In the genomic region with DNA sequence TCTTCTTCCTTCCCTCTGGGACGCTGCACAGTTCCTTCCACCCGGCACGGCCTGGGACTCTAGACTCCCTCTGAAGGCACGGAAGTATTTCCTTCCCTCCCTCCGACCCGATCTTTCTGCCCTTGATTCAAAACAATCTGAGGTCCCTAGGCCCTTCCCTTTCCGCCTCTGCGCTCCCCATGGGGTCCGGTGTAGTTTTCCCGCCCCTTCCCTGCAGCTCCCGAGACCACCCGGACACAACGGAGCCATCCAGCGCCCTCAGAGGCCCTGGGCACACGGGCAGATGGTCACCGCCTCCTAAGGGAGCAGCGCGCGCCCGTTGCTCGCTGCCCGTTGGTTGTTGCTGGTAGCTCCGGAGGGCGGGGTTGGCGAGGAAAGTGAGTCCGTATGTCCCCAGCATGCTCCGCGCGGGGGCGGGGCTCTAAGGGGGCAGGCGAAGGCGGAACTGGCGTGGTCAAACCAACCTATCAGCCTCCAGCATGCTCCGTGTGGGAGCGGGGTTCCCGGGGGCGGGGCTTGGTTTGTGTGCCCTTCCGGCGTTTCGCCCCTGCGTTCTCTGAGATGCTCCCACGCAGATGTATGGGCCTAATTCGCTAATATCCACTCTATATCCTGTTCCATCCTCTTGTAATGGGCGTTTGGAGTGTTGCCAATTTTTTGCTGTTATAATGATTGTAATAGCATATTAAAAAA, we compare ENCODE assay signal across 8 cellular contexts. TPM values are rescaled to one million over a fixed set of nuclear protein-coding genes. Genes with fewer than 3 reads are reported as not detected.
DNase-seq lines count a peak whose midpoint lies in the region; ATAC-seq and TF ChIP-seq lines count a peak whose summit lies in the region.

No MANE protein-coding gene starts in this region.

- no peaks in the 10 kb centered on the region for H3K9me3 ChIP-seq in MM.1S (replicated peaks; ENCODE audit: insufficient read depth, low read length)
- no peaks in the 10 kb centered on the region for H3K9me3 ChIP-seq in neural cell (ENCODE audit: low read length)

- H3K27me3 ChIP-seq in MM.1S (replicated peaks; ENCODE audit: insufficient read depth, low read length) (no peaks in the 10 kb centered on the region), neural cell (ENCODE audit: insufficient read depth, low read depth, low read length) (no peaks in the 10 kb centered on the region)

- in situ Hi-C loops in G401 (cut with HindIII; ENCODE audit: low sequenced_read_pairs) = no loop called here

- H3K27ac Mint-ChIP-seq in stimulated activated naive CD8-positive, alpha-beta T cell treated with anti-CD3 and anti-CD28 coated beads, Interleukin-15, amount 100 ng/mL, for 72 hours = peak overlapping the region; percentile 100

- peaks cover 32% of the 10 kb centered on the region for H3K4me1 Mint-ChIP-seq in stimulated activated naive CD8-positive, alpha-beta T cell treated with anti-CD3 and anti-CD28 coated beads, Interleukin-15, amount 100 ng/mL, for 72 hours

- H3K36me3 ChIP-seq in MM.1S (replicated peaks; ENCODE audit: insufficient read depth, low read length) (no peaks in the 10 kb centered on the region), neural cell (ENCODE audit: insufficient read depth, low read length) (no peaks in the 10 kb centered on the region)

- no peaks in the 10 kb centered on the region for H3K9me3 Mint-ChIP-seq in stimulated activated naive CD8-positive, alpha-beta T cell treated with anti-CD3 and anti-CD28 coated beads, Interleukin-15, amount 100 ng/mL, for 72 hours

- H3K4me3 ChIP-seq in MM.1S (ENCODE audit: low read length) = peak overlapping the region; percentile 83
- peak overlapping the region; percentile 58 to 70 for H3K4me3 ChIP-seq in foreskin fibroblast (ENCODE audit: low read depth in 1 of 2, low read length in 2 of 2)
- H3K4me3 ChIP-seq in neural cell (ENCODE audit: low read length) = peak overlapping the region; percentile 71

- TF ChIP-seq CTCF in MM.1S (IDR thresholded peaks at IDR 0.05; ENCODE audit: low read length) = no peak
- no peak for TF ChIP-seq CTCF in foreskin fibroblast (IDR thresholded peaks at IDR 0.05; ENCODE audit: low read depth, low read length)
- TF ChIP-seq CTCF in neural cell (IDR thresholded peaks at IDR 0.05; ENCODE audit: poor library complexity, severe bottlenecking) = no peak

- H3K4me2 ChIP-seq in MM.1S (ENCODE audit: low read depth, low read length) (peak overlapping the region; percentile 74), neural cell (ENCODE audit: low read length) (peak overlapping the region; percentile 84)

- H4K20me1 ChIP-seq in MM.1S (ENCODE audit: insufficient read depth, low read length) (no peaks in the 10 kb centered on the region), neural cell (ENCODE audit: insufficient read depth) (no peaks in the 10 kb centered on the region)

- H3K27ac ChIP-seq in MM.1S (ENCODE audit: low read length) = peak overlapping the region; percentile 55; the same call in 1 of the 2 replicates
- peak overlapping the region; percentile 84 for H3K27ac ChIP-seq in neural cell (ENCODE audit: low read length)

- TF ChIP-seq EP300 in neural cell (conservative IDR thresholded peaks at IDR 0.05; ENCODE audit: poor library complexity, severe bottlenecking) = peak; percentile 33

- H3K9me2 ChIP-seq in MM.1S (replicated peaks; ENCODE audit: insufficient read depth, low read length) (no peaks in the 10 kb centered on the region), neural cell (ENCODE audit: insufficient read depth, low read length) (no peaks in the 10 kb centered on the region)

- peak overlapping the region; percentile 79 for H3K9ac ChIP-seq in MM.1S (ENCODE audit: low read length)
- peak overlapping the region; percentile 83 for H3K9ac ChIP-seq in neural cell (ENCODE audit: low read length)

- H3K4me1 ChIP-seq in MM.1S (ENCODE audit: low read length) = peaks cover 10% of the 10 kb centered on the region

- ATAC-seq in stimulated activated naive CD8-positive, alpha-beta T cell treated with anti-CD3 and anti-CD28 coated beads, Interleukin-15, amount 100 ng/mL, for 72 hours = peak; percentile 99

- H2AFZ ChIP-seq in MM.1S (ENCODE audit: low read length) (peak overlapping the region; percentile 67), neural cell (ENCODE audit: low read depth, low read length) (peak overlapping the region; percentile 74)

- peaks cover under 1% of the 10 kb centered on the region for H3K27me3 Mint-ChIP-seq in stimulated activated naive CD8-positive, alpha-beta T cell treated with anti-CD3 and anti-CD28 coated beads, Interleukin-15, amount 100 ng/mL, for 72 hours

- DNase-seq in G401 (ENCODE audit: low spot score) (peak; percentile 99), HCEC 1CT (peak; percentile 98), MM.1S (peak; percentile 99), SHP77 treated with DMSO at 0.1 percent for 48 hours (lab: John Stamatoyannopoulos, UW) (peak; percentile 92), foreskin fibroblast (peak; percentile 99 to 100)
- DNase-seq in activated gamma-delta T cell treated with anti-CD3 and anti-CD28 coated beads, Interleukin-2, amount 50 U/mL, for 16 hours (ENCODE audit: low read depth) = peak; percentile 98
- DNase-seq in stimulated activated naive CD8-positive, alpha-beta T cell treated with anti-CD3 and anti-CD28 coated beads, Interleukin-15, amount 100 ng/mL, for 72 hours = peak; percentile 98 to 100

- H3K79me2 ChIP-seq in MM.1S (ENCODE audit: low read length) = no peaks in the 10 kb centered on the region
- H3K79me2 ChIP-seq in neural cell (replicated peaks; ENCODE audit: insufficient read depth, low read length) = no peaks in the 10 kb centered on the region

- TF ChIP-seq RAD21 in neural cell (conservative IDR thresholded peaks at IDR 0.05) = peak; percentile 43

- H3F3A ChIP-seq in MM.1S (ENCODE audit: insufficient read depth, low read length) (peaks cover 11% of the 10 kb centered on the region; the same call in 1 of the 2 replicates), neural cell (ENCODE audit: insufficient read depth, low read length, poor library complexity, severe bottlenecking) (no peaks in the 10 kb centered on the region)

- H3K4me3 Mint-ChIP-seq in stimulated activated naive CD8-positive, alpha-beta T cell treated with anti-CD3 and anti-CD28 coated beads, Interleukin-15, amount 100 ng/mL, for 72 hours = peak overlapping the region; percentile 99 to 100

TF ChIP-seq in neural cell, 6 proteins besides CTCF, POLR2A, EP300 and RAD21:
- peak; percentile 66 for TF ChIP-seq REST (IDR thresholded peaks at IDR 0.05; ENCODE audit: borderline replicate concordance)
- no peak for TF ChIP-seq EZH2 (IDR thresholded peaks at IDR 0.05; ENCODE audit: borderline replicate concordance, insufficient read depth, low read length, poor library complexity, severe bottlenecking)
- peak; percentile 48 for TF ChIP-seq SMC3 (conservative IDR thresholded peaks at IDR 0.05; ENCODE audit: poor library complexity)
- peak; percentile 98 for TF ChIP-seq POLR2AphosphoS5 (IDR thresholded peaks at IDR 0.05)
- peak; percentile 83 for TF ChIP-seq TAF1 (IDR thresholded peaks at IDR 0.05; ENCODE audit: low read depth)
- TF ChIP-seq MXI1 (conservative IDR thresholded peaks at IDR 0.05; ENCODE audit: poor library complexity, severe bottlenecking) = peak; percentile 77

RNA-seq across cellular contexts. Expression of gene MIF, which starts 19.6 kb away (rescaled TPM):
- total RNA-seq in G401 (2014; rRNA removed; shearing (Covaris generic)) = not detected in 2 replicates
- polyA plus RNA-seq in neural cell = 369 and 421 TPM in 2 replicates
- 79.4 and 96.2 TPM in 2 replicates for polyA minus RNA-seq in neural cell

RNA-seq across cellular contexts. Expression of gene GSTT2B, which starts 47.2 kb away (rescaled TPM):
- total RNA-seq in G401 (2014; rRNA removed; shearing (Covaris generic)) = not detected in 2 replicates
- 1.3 TPM in 1 of 2 replicates, not detected in the other for polyA plus RNA-seq in neural cell
- not detected in 2 replicates for polyA minus RNA-seq in neural cell

RNA-seq across cellular contexts. Expression of gene DDTL, which starts 52.9 kb away (rescaled TPM):
- not detected in 2 replicates for total RNA-seq in G401 (2014; rRNA removed; shearing (Covaris generic))
- 0.31 and 0.56 TPM in 2 replicates for polyA plus RNA-seq in neural cell
- 0.97 and 1.4 TPM in 2 replicates for polyA minus RNA-seq in neural cell

RNA-seq across cellular contexts. Expression of gene SLC2A11, which starts 56.1 kb away (rescaled TPM):
- not detected in 2 replicates for total RNA-seq in G401 (2014; rRNA removed; shearing (Covaris generic))
- polyA plus RNA-seq in neural cell = 45.7 and 48.6 TPM in 2 replicates
- polyA minus RNA-seq in neural cell = 45.5 and 51.1 TPM in 2 replicates

Comparison
In these comparisons a context has a peak if more than half of its experiments do, and no peak if none do; other contexts are left out.
1. Peak in every context shown above with its lines: DNase-seq, ATAC-seq, H3K4me3 ChIP-seq and H3K27ac ChIP-seq.